Comparison of ENCODE assay signal across 1 cellular context in the genomic region with DNA sequence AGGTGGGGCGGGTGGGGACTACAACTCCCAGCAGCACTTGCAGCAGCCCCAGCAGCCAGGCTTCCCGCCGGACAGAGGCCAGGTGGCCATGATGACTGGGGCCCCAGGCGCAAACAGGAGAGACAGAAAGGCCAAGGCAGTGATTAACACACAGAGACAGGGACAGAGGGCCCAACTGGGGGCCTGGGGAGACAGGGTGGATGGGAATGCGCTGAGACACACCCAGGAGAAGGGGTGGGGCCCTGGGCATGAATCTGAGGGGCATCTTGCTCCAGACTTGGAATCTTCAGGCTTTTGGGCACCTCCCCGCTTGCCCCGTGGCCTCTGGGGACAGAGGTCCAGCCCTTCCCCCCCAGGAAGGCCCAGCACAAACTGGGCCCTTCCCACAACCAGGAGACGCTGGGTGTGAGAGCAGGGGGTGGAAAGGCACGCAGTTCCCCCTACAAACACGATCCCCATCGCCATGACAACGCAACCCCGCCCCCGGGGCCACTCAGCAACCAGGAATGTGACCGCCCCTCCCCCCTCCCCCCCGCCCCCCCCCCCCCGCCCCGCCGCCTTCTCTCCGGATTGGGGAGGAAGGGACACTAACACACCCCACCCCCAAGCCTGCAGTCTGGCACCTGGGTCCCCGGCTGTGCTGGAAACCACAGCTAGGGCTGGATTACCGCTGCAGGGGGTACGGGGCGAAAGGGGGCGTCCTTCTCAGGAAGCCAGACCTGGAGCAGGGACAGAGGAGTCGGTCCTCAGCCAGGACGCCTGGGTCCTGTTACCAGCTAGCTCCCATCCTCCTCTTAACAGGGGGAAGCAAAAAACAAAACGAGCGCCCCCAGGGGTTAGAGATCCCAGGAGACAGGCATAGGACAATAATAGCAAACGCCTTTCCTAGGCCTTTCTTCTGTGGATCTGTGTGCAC.
TF ChIP-seq lines count a peak whose summit lies in the region.

No MANE protein-coding gene starts in this region.

TF ChIP-seq in HepG2, 621 proteins besides CTCF, POLR2A, EP300 and RAD21 (continued from another document):
- TF ChIP-seq, protein P1, sequence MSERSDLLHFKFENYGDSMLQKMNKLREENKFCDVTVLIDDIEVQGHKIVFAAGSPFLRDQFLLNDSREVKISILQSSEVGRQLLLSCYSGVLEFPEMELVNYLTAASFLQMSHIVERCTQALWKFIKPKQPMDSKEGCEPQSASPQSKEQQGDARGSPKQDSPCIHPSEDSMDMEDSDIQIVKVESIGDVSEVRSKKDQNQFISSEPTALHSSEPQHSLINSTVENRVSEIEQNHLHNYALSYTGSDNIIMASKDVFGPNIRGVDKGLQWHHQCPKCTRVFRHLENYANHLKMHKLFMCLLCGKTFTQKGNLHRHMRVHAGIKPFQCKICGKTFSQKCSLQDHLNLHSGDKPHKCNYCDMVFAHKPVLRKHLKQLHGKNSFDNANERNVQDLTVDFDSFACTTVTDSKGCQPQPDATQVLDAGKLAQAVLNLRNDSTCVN (CRISPR knock-in tag; IDR thresholded peaks at IDR 0.05; ENCODE audit: borderline replicate concordance): no peak
- TF ChIP-seq NFE2L2 (IDR thresholded peaks at IDR 0.05; ENCODE audit: low read length): no peak
TF ChIP-seq in HepG2: peak in this region for 125.
